19 cellular contexts compared by ENCODE assay signal in genomic region chr20:38818113-38819065, GRCh38. TPM values are rescaled to one million over a fixed set of nuclear protein-coding genes. Genes with fewer than 3 reads are reported as not detected.
A peak's percentile ranks its signal among the peaks of the same experiment; 100 is the strongest.
DNase-seq lines count a peak whose midpoint lies in the region; FAIRE-seq and TF ChIP-seq lines count a peak whose summit lies in the region.
"Had no signal": no experiment of that assay in that cellular context is flagged by ENCODE, and none has a peak within 500 bp of the region (broad histone marks: within the 10 kb centered on the region; RNA-seq: fewer than 3 reads in every experiment).

No MANE protein-coding gene starts in this region.

- peaks cover 4% of the 10 kb centered on the region for H3K4me1 Mint-ChIP-seq in astrocyte (ENCODE audit: low read depth, unreplicated experiment)

- H3K4me3 Mint-ChIP-seq in astrocyte (ENCODE audit: unreplicated experiment): no peak overlapping the region

- H3K27ac Mint-ChIP-seq in astrocyte (ENCODE audit: unreplicated experiment): peak overlapping the region; percentile 26
- H3K27ac Mint-ChIP-seq: progenitor cell of endocrine pancreas had no signal

- H4K20me1 ChIP-seq in astrocyte (ENCODE audit: insufficient read depth, low read length): no peaks in the 10 kb centered on the region

- WGBS in HUES64: 50% methylated on average over 9 of the region's 9 CpGs

- CTCF ChIA-PET in RWPE1 (lab: Yijun Ruan, JAX): interaction anchor here (0.7 to 0.8 kb wide), 3 partner anchors 19 to 705 kb away, joined by 4 read pairs; partner anchors contain the start of gene FAM83D

- no peaks in the 10 kb centered on the region for H3K27me3 Mint-ChIP-seq in astrocyte (ENCODE audit: low read depth, unreplicated experiment)

- DNase-seq in activated effector memory CD4-positive, alpha-beta T cell treated with anti-CD3 and anti-CD28 coated beads, Interleukin-2, amount 50 U/mL, for 16 hours: peak; percentile 25
- DNase-seq in activated effector memory CD4-positive, alpha-beta T cell treated with Interleukin-2 at 50 U/mL for 16 hours: no peak
- DNase-seq in astrocyte (ENCODE audit: low read depth) (no peak), mesenteric fat pad (ENCODE audit: low spot score) (no peak), RWPE1 (ENCODE audit: low spot score) (no peak), DMS 273 treated with DMSO at 0.1 percent for 48 hours (lab: John Stamatoyannopoulos, UW) (no peak)
- peak; percentile 23 for DNase-seq in stimulated activated CD8-positive, alpha-beta memory T cell treated with anti-CD3 and anti-CD28 coated beads, Interleukin-4, amount 100 ng/mL, for 48 hours
- DNase-seq: activated CD4-positive, alpha-beta T cell treated with anti-CD3 and anti-CD28 coated beads, Interleukin-2, amount 50 U/mL, for 4 hours; body of pancreas; Caco-2; gastrocnemius medialis; KBM-7; lower lobe of right lung; NCI-H526; SIG-M5; stimulated activated CD4-positive, alpha-beta T cell treated with anti-CD3 and anti-CD28 coated beads, Interleukin-4, amount 100 ng/mL, for 4 hours had no signal

- H3K36me3 Mint-ChIP-seq in astrocyte (ENCODE audit: low read depth, unreplicated experiment): no peaks in the 10 kb centered on the region

- H3K9ac ChIP-seq in HUES64 (ENCODE audit: low read depth, low read length): no peak overlapping the region
- H3K9ac ChIP-seq in astrocyte (ENCODE audit: low read length): no peak overlapping the region

- no peak for FAIRE-seq in astrocyte (lab: Jason Lieb, UNC)

- no peaks in the 10 kb centered on the region for H3K27me3 ChIP-seq in HUES64 (ENCODE audit: insufficient read depth, low read length)
- peaks cover 11% of the 10 kb centered on the region for H3K27me3 ChIP-seq in astrocyte (ENCODE audit: insufficient read depth, low read length)
- H3K27me3 ChIP-seq: body of pancreas had no signal

- no peaks in the 10 kb centered on the region for H3K9me3 ChIP-seq in HUES64 (ENCODE audit: insufficient read depth, low read depth, low read length)
- no peaks in the 10 kb centered on the region for H3K9me3 ChIP-seq in astrocyte (ENCODE audit: insufficient read depth, low read depth, low read length)
- H3K9me3 ChIP-seq: body of pancreas, Caco-2, gastrocnemius medialis, lower lobe of right lung had no signal

- H3K4me3 ChIP-seq in HUES64 (ENCODE audit: low read length) (0 out of 2 replicates have a peak overlapping the region, but pooled peaks have one; percentile 7), astrocyte (ENCODE audit: insufficient read depth, low read depth, low read length) (no peak overlapping the region)
- H3K4me3 ChIP-seq: body of pancreas, gastrocnemius medialis, lower lobe of right lung, skin epidermis had no signal

- TF ChIP-seq CTCF in astrocyte (IDR thresholded peaks at IDR 0.05; ENCODE audit: insufficient read depth, low read depth, low read length): no peak
- no peak for TF ChIP-seq CTCF in RWPE1 (conservative IDR thresholded peaks at IDR 0.05; ENCODE audit: low read depth)

- H3K27ac ChIP-seq in HUES64 (ENCODE audit: low read depth, low read length) (no peak overlapping the region; the same call in 1 of the 2 replicates), astrocyte (ENCODE audit: low read depth, low read length) (no peak overlapping the region), RWPE1 (no peak overlapping the region)
- H3K27ac ChIP-seq: body of pancreas, gastrocnemius medialis, lower lobe of right lung had no signal

- no peak overlapping the region for H2AFZ ChIP-seq in astrocyte (ENCODE audit: low read depth, low read length)

- POLR2A ChIA-PET in RWPE1 (lab: Yijun Ruan, JAX; ENCODE audit: low non-redundant PET): interaction anchor here (0.5 to 0.6 kb wide), 2 partner anchors 28 to 58 kb away, joined by 5 to 9 read pairs; no protein-coding TSS in a partner anchor

- no peak overlapping the region for H3K4me2 ChIP-seq in astrocyte (ENCODE audit: low read length)

- no peaks in the 10 kb centered on the region for H3K79me2 ChIP-seq in astrocyte (ENCODE audit: insufficient read depth, low read length)

- peaks cover 2% of the 10 kb centered on the region for H3K9me3 Mint-ChIP-seq in astrocyte (ENCODE audit: unreplicated experiment)

- H3K4me1 ChIP-seq in HUES64 (ENCODE audit: insufficient read depth, low read length) (peaks cover 11% of the 10 kb centered on the region), astrocyte (ENCODE audit: insufficient read depth, low read length) (no peaks in the 10 kb centered on the region)
- H3K4me1 ChIP-seq: body of pancreas, Caco-2, gastrocnemius medialis had no signal

- H3K36me3 ChIP-seq in HUES64 (ENCODE audit: insufficient read depth, low read length) (no peaks in the 10 kb centered on the region), astrocyte (ENCODE audit: insufficient read depth, low read length) (no peaks in the 10 kb centered on the region)
- H3K36me3 ChIP-seq: gastrocnemius medialis, lower lobe of right lung had no signal

RNA-seq across cellular contexts. Expression of gene PPP1R16B, which starts 12.9 kb away (rescaled TPM):
- polyA plus RNA-seq in HUES64 (2013, experiment 1 of 2): 4.2 TPM
- polyA plus RNA-seq in HUES64 (2013, experiment 2 of 2): 4.4 TPM
- total RNA-seq in astrocyte (0.41 and 0.68 TPM in 2 replicates), mesenteric fat pad (24.3 TPM)
- total RNA-seq: Caco-2, progenitor cell of endocrine pancreas had no signal

Comparison
In these comparisons a context has a peak if more than half of its experiments do, and no peak if none do; other contexts are left out.
1. DNase-seq: peak in activated effector memory CD4-positive, alpha-beta T cell treated with anti-CD3 and anti-CD28 coated beads, Interleukin-2, amount 50 U/mL, for 16 hours (single experiment) and stimulated activated CD8-positive, alpha-beta memory T cell treated with anti-CD3 and anti-CD28 coated beads, Interleukin-4, amount 100 ng/mL, for 48 hours (single experiment); none in activated effector memory CD4-positive, alpha-beta T cell treated with Interleukin-2 at 50 U/mL for 16 hours (single experiment), astrocyte (single experiment), mesenteric fat pad (single experiment), RWPE1 (single experiment) and DMS 273 treated with DMSO at 0.1 percent for 48 hours (single experiment).
2. RNA of gene PPP1R16B, which starts 12.9 kb away (total RNA-seq): 24.3 TPM in mesenteric fat pad (single experiment); 0.41 to 0.68 TPM in astrocyte; every median in the first group is over 10 times any median in the second.